8 cellular contexts compared by ENCODE assay signal in the genomic region with DNA sequence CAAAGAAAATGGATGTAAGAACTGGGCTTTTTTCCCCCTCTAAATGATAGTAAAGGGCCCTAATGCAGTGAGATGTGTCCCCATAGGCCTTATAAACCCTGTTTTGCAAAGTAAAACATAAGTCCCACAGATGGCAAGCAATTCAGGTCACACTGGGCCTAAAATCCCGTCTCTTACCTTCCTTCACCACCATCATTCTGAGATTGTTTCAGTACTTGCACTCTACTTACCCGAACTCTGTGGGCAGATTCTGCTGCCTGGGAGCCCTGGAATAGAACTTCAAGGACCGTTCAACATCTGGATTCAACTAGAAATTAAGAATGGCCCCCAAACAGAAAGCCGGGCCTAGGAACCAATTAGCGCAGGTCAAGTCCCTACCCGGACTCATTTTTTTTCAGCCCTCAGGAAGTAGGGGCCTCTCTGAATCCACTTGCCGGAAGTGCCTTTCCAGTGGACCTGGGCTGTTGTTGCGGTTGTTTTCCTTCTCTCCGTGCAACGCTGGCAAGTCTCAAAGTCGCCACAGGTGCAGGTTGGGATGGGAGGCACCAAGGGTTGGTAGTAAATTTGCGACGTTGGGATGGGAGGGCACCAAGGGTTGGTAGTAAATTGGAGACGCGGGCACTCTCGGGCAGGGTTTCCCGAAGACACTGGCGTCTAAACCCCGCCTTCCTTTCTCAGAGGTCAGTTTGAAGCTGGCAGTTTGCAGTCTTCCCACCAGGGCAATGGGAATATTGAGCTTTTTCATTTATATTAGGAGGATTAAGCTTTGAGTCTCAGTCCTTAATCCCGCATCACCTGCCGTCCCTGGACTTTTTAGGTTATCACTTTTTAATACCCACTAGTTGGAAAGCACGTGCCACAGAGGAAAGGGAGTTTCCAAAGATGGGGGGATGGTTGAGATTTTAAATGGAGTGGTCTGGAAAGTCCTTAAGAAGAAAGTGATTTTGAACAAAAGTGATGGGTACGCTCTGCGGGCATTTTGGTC.
DNase-seq lines count a peak whose midpoint lies in the region; ATAC-seq and FAIRE-seq lines count a peak whose summit lies in the region.

Gene TMEM69, plus strand, starts transcription at position 429 of the 985 bp plus-strand sequence. CDS start 2,888 bp downstream, outside the sequence.

- no peaks in the 10 kb centered on the region for H3K9me3 Mint-ChIP-seq in effector memory CD8-positive, alpha-beta T cell
- H3K9me3 Mint-ChIP-seq in memory B cell: no peaks in the 10 kb centered on the region

- peak within 1 kb of the TSS; percentile 97 to 99 for H3K27ac Mint-ChIP-seq in effector memory CD8-positive, alpha-beta T cell
- peak within 1 kb of the TSS; percentile 97 for H3K27ac Mint-ChIP-seq in memory B cell

- peak; percentile 91 for DNase-seq in DMS114 treated with DMSO at 0.1 percent for 48 hours (lab: John Stamatoyannopoulos, UW; ENCODE audit: unreplicated experiment)
- DNase-seq in HTR-8/SVneo (ENCODE audit: insufficient read length, low spot score): peak; percentile 79
- peak; percentile 86 to 89 for DNase-seq in NOMO-1 (lab: John Stamatoyannopoulos, UW; ENCODE audit: unreplicated experiment in 2 of 2)
- DNase-seq in activated CD8-positive, alpha-beta memory T cell treated with anti-CD3 and anti-CD28 coated beads for 24 hours: peak; percentile 93
- peak; percentile 74 to 83 (median 76) for DNase-seq in effector memory CD8-positive, alpha-beta T cell
- peak; percentile 76 to 82 for DNase-seq in memory B cell (ENCODE audit: low spot score in 2 of 2)
- peak; percentile 51 to 72 (median 62) for DNase-seq in stimulated activated CD4-positive, alpha-beta T cell treated with anti-CD3 and anti-CD28 coated beads, TNF-alpha, amount 100 ng/mL, for 48 hours (ENCODE audit: low read depth in 3 of 3)

- H3K27me3 Mint-ChIP-seq in effector memory CD8-positive, alpha-beta T cell: no peaks in the 10 kb centered on the region
- H3K27me3 Mint-ChIP-seq in memory B cell: no peaks in the 10 kb centered on the region

- peaks cover 37 to 39% of the 10 kb centered on the region in 2 donors for H3K4me1 Mint-ChIP-seq in effector memory CD8-positive, alpha-beta T cell (ENCODE audit: low read depth in 2 of 2)
- peaks cover 11% of the 10 kb centered on the region for H3K4me1 Mint-ChIP-seq in memory B cell

- H3K36me3 Mint-ChIP-seq in effector memory CD8-positive, alpha-beta T cell (ENCODE audit: insufficient read depth): peaks cover 45% of the 10 kb centered on the region
- H3K36me3 Mint-ChIP-seq in memory B cell: peaks cover 7% of the 10 kb centered on the region

- no peak for FAIRE-seq in HTR-8/SVneo (lab: Jason Lieb, UNC)

- peak within 1 kb of the TSS; percentile 100 for H3K4me3 Mint-ChIP-seq in effector memory CD8-positive, alpha-beta T cell
- H3K4me3 Mint-ChIP-seq in memory B cell: peak within 1 kb of the TSS; percentile 100

- peak; percentile 7 for ATAC-seq in effector memory CD8-positive, alpha-beta T cell (replicated peaks)
- ATAC-seq in memory B cell (ENCODE audit: low read depth): peak; percentile 10
- no peak for ATAC-seq in HG03439 (IDR thresholded peaks at IDR 0.05; ENCODE audit: unreplicated experiment)
